In the genomic region with DNA sequence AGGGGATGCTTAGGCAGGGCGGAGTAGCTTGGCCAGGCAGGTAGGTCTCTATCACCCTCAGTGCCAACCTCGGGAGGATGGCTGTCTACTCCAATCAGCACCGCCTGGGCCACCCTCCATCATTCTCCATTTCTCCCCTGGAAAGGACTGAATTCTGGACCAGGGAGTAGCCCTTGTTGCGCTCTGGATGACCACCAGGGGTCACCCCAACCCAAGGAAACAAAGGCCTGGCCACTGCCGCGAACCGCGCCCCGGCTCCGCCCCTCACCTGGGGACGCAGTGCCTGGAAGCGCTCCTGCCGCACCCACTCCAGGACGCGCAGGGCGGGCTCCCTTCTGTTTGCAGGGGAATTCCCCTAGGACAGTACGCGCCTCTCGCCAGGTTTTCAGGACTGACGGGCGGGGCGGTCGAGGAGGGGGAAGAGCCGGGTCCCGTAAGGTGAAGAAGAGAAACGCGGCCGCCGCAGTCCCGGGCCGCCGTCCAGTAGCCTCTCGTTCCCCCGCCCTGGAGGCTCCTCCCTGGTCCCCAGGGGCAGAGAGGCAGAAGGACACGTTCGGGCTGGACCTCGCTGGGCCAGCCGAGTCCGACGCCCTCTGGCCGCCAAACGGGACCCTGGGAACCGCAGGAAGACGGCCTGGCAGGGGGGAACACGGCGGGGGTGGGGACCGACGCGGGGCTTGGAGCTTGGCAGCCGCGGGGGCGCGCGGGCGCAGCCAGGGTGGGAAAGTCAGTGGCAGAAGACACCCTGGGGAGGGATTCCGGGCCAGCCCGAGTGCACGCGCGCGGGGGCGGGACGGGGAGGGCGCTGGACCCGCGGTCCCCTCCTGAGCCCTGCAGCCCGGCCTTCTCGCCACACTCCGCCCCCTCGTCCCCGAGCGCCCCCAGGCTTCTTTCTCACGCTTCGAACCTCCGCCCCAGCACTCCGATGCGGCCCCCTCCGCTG, we compare ENCODE assay signal across 1 cellular context.
TF ChIP-seq lines count a peak whose summit lies in the region.

No MANE protein-coding gene starts in this region.

TF ChIP-seq in HepG2, 621 proteins besides CTCF, POLR2A, EP300 and RAD21 (continued from another document):
- TF ChIP-seq, protein P1, sequence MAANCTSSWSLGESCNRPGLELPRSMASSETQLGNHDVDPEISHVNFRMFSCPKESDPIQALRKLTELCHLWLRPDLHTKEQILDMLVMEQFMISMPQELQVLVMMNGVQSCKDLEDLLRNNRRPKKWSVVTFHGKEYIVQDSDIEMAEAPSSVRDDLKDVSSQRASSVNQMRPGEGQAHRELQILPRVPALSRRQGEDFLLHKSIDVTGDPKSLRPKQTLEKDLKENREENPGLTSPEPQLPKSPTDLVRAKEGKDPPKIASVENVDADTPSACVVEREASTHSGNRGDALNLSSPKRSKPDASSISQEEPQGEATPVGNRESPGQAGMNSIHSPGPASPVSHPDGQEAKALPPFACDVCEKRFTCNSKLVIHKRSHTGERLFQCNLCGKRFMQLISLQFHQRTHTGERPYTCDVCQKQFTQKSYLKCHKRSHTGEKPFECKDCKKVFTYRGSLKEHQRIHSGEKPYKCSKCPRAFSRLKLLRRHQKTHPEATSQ (CRISPR knock-in tag; IDR thresholded peaks at IDR 0.05; ENCODE audit: borderline replicate concordance): no peak
- no peak; the same call in 1 of the 2 replicates for TF ChIP-seq ZBTB38 (CRISPR knock-in tag; IDR thresholded peaks at IDR 0.05)
- TF ChIP-seq EED (CRISPR knock-in tag; IDR thresholded peaks at IDR 0.05): no peak
- no peak for TF ChIP-seq POLR2AphosphoS2 (IDR thresholded peaks at IDR 0.05; ENCODE audit: low read depth, low read length)
- no peak for TF ChIP-seq NR2F6 (IDR thresholded peaks at IDR 0.05)
- no peak for TF ChIP-seq NR2F6 (CRISPR knock-in tag; IDR thresholded peaks at IDR 0.05)
- TF ChIP-seq ZNF878 (CRISPR knock-in tag; IDR thresholded peaks at IDR 0.05): no peak
- no peak for TF ChIP-seq PHF5A (CRISPR knock-in tag; IDR thresholded peaks at IDR 0.05; ENCODE audit: low read depth, unreplicated experiment)
- TF ChIP-seq, protein P2, sequence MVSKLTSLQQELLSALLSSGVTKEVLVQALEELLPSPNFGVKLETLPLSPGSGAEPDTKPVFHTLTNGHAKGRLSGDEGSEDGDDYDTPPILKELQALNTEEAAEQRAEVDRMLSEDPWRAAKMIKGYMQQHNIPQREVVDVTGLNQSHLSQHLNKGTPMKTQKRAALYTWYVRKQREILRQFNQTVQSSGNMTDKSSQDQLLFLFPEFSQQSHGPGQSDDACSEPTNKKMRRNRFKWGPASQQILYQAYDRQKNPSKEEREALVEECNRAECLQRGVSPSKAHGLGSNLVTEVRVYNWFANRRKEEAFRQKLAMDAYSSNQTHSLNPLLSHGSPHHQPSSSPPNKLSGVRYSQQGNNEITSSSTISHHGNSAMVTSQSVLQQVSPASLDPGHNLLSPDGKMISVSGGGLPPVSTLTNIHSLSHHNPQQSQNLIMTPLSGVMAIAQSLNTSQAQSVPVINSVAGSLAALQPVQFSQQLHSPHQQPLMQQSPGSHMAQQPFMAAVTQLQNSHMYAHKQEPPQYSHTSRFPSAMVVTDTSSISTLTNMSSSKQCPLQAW (CRISPR knock-in tag; IDR thresholded peaks at IDR 0.05): peak; percentile 80
- TF ChIP-seq ZNF235 (CRISPR knock-in tag; IDR thresholded peaks at IDR 0.05; ENCODE audit: borderline replicate concordance): no peak
- no peak for TF ChIP-seq ZBTB42 (CRISPR knock-in tag; IDR thresholded peaks at IDR 0.05)
- TF ChIP-seq SP4 (CRISPR knock-in tag; IDR thresholded peaks at IDR 0.05): peak; percentile 62
- no peak for TF ChIP-seq PAF1 (CRISPR knock-in tag; IDR thresholded peaks at IDR 0.05)
- no peak for TF ChIP-seq RFXANK (CRISPR knock-in tag; IDR thresholded peaks at IDR 0.05)
- TF ChIP-seq, protein P3, sequence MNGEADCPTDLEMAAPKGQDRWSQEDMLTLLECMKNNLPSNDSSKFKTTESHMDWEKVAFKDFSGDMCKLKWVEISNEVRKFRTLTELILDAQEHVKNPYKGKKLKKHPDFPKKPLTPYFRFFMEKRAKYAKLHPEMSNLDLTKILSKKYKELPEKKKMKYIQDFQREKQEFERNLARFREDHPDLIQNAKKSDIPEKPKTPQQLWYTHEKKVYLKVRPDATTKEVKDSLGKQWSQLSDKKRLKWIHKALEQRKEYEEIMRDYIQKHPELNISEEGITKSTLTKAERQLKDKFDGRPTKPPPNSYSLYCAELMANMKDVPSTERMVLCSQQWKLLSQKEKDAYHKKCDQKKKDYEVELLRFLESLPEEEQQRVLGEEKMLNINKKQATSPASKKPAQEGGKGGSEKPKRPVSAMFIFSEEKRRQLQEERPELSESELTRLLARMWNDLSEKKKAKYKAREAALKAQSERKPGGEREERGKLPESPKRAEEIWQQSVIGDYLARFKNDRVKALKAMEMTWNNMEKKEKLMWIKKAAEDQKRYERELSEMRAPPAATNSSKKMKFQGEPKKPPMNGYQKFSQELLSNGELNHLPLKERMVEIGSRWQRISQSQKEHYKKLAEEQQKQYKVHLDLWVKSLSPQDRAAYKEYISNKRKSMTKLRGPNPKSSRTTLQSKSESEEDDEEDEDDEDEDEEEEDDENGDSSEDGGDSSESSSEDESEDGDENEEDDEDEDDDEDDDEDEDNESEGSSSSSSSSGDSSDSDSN (CRISPR knock-in tag; IDR thresholded peaks at IDR 0.05): peak; percentile 48
- TF ChIP-seq TBL1XR1 (IDR thresholded peaks at IDR 0.05; ENCODE audit: borderline replicate concordance, low read length, partially characterized antibody): no peak
- TF ChIP-seq THYN1 (CRISPR knock-in tag; IDR thresholded peaks at IDR 0.05; ENCODE audit: borderline replicate concordance, low read depth): no peak
- peak; percentile 28; the same call in 1 of the 2 replicates for TF ChIP-seq YEATS2 (CRISPR knock-in tag; IDR thresholded peaks at IDR 0.05; ENCODE audit: borderline replicate concordance)
- TF ChIP-seq ZZZ3 (CRISPR knock-in tag; IDR thresholded peaks at IDR 0.05; ENCODE audit: borderline replicate concordance): no peak
- TF ChIP-seq RXRA (CRISPR knock-in tag; IDR thresholded peaks at IDR 0.05): 0 out of 2 replicates have a peak, but pooled peaks have one; percentile 26
- 0 out of 2 replicates have a peak, but pooled peaks have one; percentile 48 for TF ChIP-seq CBFB (CRISPR knock-in tag; IDR thresholded peaks at IDR 0.05)
- no peak for TF ChIP-seq ZNF274 (CRISPR knock-in tag; IDR thresholded peaks at IDR 0.05)
- no peak for TF ChIP-seq ZNF282 (IDR thresholded peaks at IDR 0.05; ENCODE audit: partially characterized antibody)
- TF ChIP-seq MIER3 (CRISPR knock-in tag; IDR thresholded peaks at IDR 0.05; ENCODE audit: borderline replicate concordance): peak; percentile 38; the same call in 1 of the 2 replicates
- peak; percentile 74 for TF ChIP-seq GFI1 (CRISPR knock-in tag; IDR thresholded peaks at IDR 0.05; ENCODE audit: borderline replicate concordance)
- TF ChIP-seq, protein P4, sequence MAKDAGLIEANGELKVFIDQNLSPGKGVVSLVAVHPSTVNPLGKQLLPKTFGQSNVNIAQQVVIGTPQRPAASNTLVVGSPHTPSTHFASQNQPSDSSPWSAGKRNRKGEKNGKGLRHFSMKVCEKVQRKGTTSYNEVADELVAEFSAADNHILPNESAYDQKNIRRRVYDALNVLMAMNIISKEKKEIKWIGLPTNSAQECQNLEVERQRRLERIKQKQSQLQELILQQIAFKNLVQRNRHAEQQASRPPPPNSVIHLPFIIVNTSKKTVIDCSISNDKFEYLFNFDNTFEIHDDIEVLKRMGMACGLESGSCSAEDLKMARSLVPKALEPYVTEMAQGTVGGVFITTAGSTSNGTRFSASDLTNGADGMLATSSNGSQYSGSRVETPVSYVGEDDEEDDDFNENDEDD (CRISPR knock-in tag; IDR thresholded peaks at IDR 0.05; ENCODE audit: borderline replicate concordance): 0 out of 2 replicates have a peak, but pooled peaks have one; percentile 26
- TF ChIP-seq SRSF4 (IDR thresholded peaks at IDR 0.05; ENCODE audit: low read depth, low read length, poor library complexity, severe bottlenecking): no peak
- TF ChIP-seq FIP1L1 (IDR thresholded peaks at IDR 0.05; ENCODE audit: borderline replicate concordance, insufficient read depth, low read depth, low read length): no peak
- TF ChIP-seq ZNF550 (CRISPR knock-in tag; IDR thresholded peaks at IDR 0.05; ENCODE audit: borderline replicate concordance): no peak
- TF ChIP-seq XRCC5 (optimal IDR thresholded peaks at IDR 0.05; ENCODE audit: low read length): peak; percentile 89
- TF ChIP-seq PAWR (CRISPR knock-in tag; IDR thresholded peaks at IDR 0.05; ENCODE audit: borderline replicate concordance): no peak
- 0 out of 2 replicates have a peak, but pooled peaks have one; percentile 48 for TF ChIP-seq ZNF605 (CRISPR knock-in tag; IDR thresholded peaks at IDR 0.05)
- TF ChIP-seq, protein P5, sequence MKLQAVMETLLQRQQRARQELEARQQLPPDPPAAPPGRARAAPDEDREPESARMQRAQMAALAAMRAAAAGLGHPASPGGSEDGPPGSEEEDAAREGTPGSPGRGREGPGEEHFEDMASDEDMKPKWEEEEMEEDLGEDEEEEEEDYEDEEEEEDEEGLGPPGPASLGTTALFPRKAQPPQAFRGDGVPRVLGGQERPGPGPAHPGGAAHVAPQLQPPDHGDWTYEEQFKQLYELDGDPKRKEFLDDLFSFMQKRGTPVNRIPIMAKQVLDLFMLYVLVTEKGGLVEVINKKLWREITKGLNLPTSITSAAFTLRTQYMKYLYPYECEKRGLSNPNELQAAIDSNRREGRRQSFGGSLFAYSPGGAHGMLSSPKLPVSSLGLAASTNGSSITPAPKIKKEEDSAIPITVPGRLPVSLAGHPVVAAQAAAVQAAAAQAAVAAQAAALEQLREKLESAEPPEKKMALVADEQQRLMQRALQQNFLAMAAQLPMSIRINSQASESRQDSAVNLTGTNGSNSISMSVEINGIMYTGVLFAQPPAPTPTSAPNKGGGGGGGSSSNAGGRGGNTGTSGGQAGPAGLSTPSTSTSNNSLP (IDR thresholded peaks at IDR 0.05; ENCODE audit: low read depth, low read length): no peak
- TF ChIP-seq TIGD3 (CRISPR knock-in tag; IDR thresholded peaks at IDR 0.05; ENCODE audit: borderline replicate concordance): no peak
- no peak for TF ChIP-seq CREM (IDR thresholded peaks at IDR 0.05)
- TF ChIP-seq CREM (CRISPR knock-in tag; IDR thresholded peaks at IDR 0.05): no peak
- TF ChIP-seq ZC3H13 (CRISPR knock-in tag; IDR thresholded peaks at IDR 0.05): no peak
